ENCODE assay signal across 1 cellular context in genomic region chr4:143186634-143187033, GRCh38.
TF ChIP-seq lines count a peak whose summit lies in the region.

No MANE protein-coding gene starts in this region.

TF ChIP-seq in A549, 52 proteins besides CTCF, POLR2A, EP300 and RAD21 (continued from another document):
- TF ChIP-seq ELK1 (IDR thresholded peaks at IDR 0.05; ENCODE audit: low read depth, low read length) (no peak), CBX8 (IDR thresholded peaks at IDR 0.05) (no peak), HOXB13 (CRISPR knock-in tag; IDR thresholded peaks at IDR 0.05; ENCODE audit: low read depth) (no peak), SREBF2 (IDR thresholded peaks at IDR 0.05) (no peak), FOSB (CRISPR knock-in tag; IDR thresholded peaks at IDR 0.05) (no peak), JUNB (IDR thresholded peaks at IDR 0.05) (no peak), EHMT2 (IDR thresholded peaks at IDR 0.05; ENCODE audit: low read depth) (no peak)
- TF ChIP-seq, protein P1, sequence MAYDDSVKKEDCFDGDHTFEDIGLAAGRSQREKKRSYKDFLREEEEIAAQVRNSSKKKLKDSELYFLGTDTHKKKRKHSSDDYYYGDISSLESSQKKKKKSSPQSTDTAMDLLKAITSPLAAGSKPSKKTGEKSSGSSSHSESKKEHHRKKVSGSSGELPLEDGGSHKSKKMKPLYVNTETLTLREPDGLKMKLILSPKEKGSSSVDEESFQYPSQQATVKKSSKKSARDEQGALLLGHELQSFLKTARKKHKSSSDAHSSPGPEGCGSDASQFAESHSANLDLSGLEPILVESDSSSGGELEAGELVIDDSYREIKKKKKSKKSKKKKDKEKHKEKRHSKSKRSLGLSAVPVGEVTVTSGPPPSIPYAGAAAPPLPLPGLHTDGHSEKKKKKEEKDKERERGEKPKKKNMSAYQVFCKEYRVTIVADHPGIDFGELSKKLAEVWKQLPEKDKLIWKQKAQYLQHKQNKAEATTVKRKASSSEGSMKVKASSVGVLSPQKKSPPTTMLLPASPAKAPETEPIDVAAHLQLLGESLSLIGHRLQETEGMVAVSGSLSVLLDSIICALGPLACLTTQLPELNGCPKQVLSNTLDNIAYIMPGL (CRISPR knock-in tag; IDR thresholded peaks at IDR 0.05; ENCODE audit: borderline replicate concordance): no peak
- TF ChIP-seq, protein P2, sequence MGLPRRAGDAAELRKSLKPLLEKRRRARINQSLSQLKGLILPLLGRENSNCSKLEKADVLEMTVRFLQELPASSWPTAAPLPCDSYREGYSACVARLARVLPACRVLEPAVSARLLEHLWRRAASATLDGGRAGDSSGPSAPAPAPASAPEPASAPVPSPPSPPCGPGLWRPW (IDR thresholded peaks at IDR 0.05): no peak
TF ChIP-seq in A549: peak in this region for 0.
